Comparison of ENCODE assay signal across 8 cellular contexts in the genomic region with DNA sequence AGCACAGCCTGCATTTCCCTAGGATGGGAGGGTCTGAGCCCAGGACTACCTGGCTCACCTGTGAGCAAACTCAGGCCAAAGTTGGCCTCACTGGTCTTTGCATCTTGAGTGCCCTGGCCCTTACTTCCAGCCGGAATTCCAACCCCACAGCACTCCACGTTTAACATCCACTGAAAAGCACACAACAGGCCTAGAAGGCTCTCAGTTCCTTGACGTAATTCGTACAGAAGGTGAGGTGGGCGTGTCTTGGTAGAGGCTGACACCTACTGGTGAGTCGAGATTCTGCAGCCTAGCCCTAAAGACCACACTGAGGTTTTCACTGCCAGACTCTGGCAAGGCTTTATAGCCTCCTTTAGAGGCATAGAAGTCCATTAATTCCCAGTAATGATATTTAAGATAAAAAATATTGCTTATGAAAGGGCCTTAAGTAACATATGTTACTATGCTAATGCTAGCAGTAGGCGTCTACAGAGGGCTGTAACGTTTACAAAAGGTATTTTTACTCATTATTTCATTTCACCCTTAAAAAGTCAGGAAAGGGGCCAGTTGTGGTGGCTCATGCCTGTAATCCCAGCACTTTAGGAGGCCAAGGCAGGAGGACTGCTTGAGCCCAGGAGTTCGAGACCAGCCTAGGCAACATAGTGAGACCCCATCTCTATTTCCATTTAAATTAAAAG.
DNase-seq lines count a peak whose midpoint lies in the region; ATAC-seq, FAIRE-seq and TF ChIP-seq lines count a peak whose summit lies in the region.

No MANE protein-coding gene starts in this region.

- no peaks in the 10 kb centered on the region for H3K36me3 ChIP-seq in A673 (ENCODE audit: insufficient read depth, low read length, poor library complexity, severe bottlenecking)
- H3K36me3 ChIP-seq in effector memory CD4-positive, alpha-beta T cell (ENCODE audit: control insufficient read depth, insufficient read depth, low read length): no peaks in the 10 kb centered on the region

- H3K27ac ChIP-seq in A673 (ENCODE audit: low read depth, low read length, poor library complexity, severe bottlenecking) (no peak overlapping the region), substantia nigra (ENCODE audit: low read depth, low read length, poor library complexity, severe bottlenecking) (peak overlapping the region; percentile 62)
- no peak overlapping the region for H3K27ac ChIP-seq in effector memory CD4-positive, alpha-beta T cell (ENCODE audit: insufficient read depth, low read length, poor library complexity, severe bottlenecking)

- H3K4me1 Mint-ChIP-seq in natural killer cell: peaks cover 0 to 26% of the 10 kb centered on the region in 2 donors

- intact Hi-C loops in A673 (cut with micrococcal nuclease; ENCODE audit: unreplicated experiment): loop anchor here (5.0 kb wide), 2 partner anchors 114 to 211 kb away; no protein-coding TSS in a partner anchor
- intact Hi-C loops in natural killer cell (cut with micrococcal nuclease): loop anchor here (1.0 kb wide), 2 partner anchors 115 to 119 kb away; no protein-coding TSS in a partner anchor

- H3K27me3 Mint-ChIP-seq in natural killer cell (ENCODE audit: low read depth in 2 of 2): no peaks in the 10 kb centered on the region

- H3K9me3 Mint-ChIP-seq in natural killer cell: no peaks in the 10 kb centered on the region

- peaks cover 11% of the 10 kb centered on the region for H3K4me1 ChIP-seq in A673 (ENCODE audit: insufficient read depth, low read length, poor library complexity, severe bottlenecking)
- peaks cover 10% of the 10 kb centered on the region for H3K4me1 ChIP-seq in effector memory CD4-positive, alpha-beta T cell (ENCODE audit: control insufficient read depth, insufficient read depth, low read length, poor library complexity, severe bottlenecking)

- CTCF ChIA-PET in A673 (lab: Charles Lee): no interaction called here

- H3K4me3 ChIP-seq in A673 (ENCODE audit: low read depth, low read length, poor library complexity, severe bottlenecking): no peak overlapping the region
- no peak overlapping the region for H3K4me3 ChIP-seq in effector memory CD4-positive, alpha-beta T cell (ENCODE audit: insufficient read depth, low read depth, low read length, poor library complexity, severe bottlenecking)

- POLR2A ChIA-PET in A673 (lab: Charles Lee; ENCODE audit: low non-redundant PET): no interaction called here

- H3K27me3 ChIP-seq in A673 (replicated peaks; ENCODE audit: insufficient read depth, low read depth, low read length, poor library complexity): no peaks in the 10 kb centered on the region
- no peaks in the 10 kb centered on the region for H3K27me3 ChIP-seq in effector memory CD4-positive, alpha-beta T cell (replicated peaks; ENCODE audit: control insufficient read depth, insufficient read depth, low read length, poor library complexity, severe bottlenecking)

- peak; percentile 86 for TF ChIP-seq CTCF in A673 (conservative IDR thresholded peaks at IDR 0.05; ENCODE audit: low read depth, low read length)
- peak; percentile 92 for TF ChIP-seq CTCF in natural killer cell (IDR thresholded peaks at IDR 0.05)

- peak; percentile 90 for FAIRE-seq in GM12892 (lab: Jason Lieb, UNC)

- H3K4me3 Mint-ChIP-seq in natural killer cell: peak overlapping the region; percentile 42

- no TSS peak for BruUV-seq in A673 (replicated peaks; lab: Mats Ljungman, UMichigan)

- TF ChIP-seq POLR2A in GM12892 (IDR thresholded peaks at IDR 0.05; ENCODE audit: low read depth, low read length): no peak

- peaks cover 6% of the 10 kb centered on the region for H3K9me3 ChIP-seq in A673 (ENCODE audit: low read depth, low read length, poor library complexity, severe bottlenecking)
- no peaks in the 10 kb centered on the region for H3K9me3 ChIP-seq in effector memory CD4-positive, alpha-beta T cell (ENCODE audit: control insufficient read depth, low read length)

- peak overlapping the region; percentile 53 to 81 for H3K27ac Mint-ChIP-seq in natural killer cell

- peak; percentile 85 for DNase-seq in A673 (ENCODE audit: low spot score)
- DNase-seq in GM12892 (ENCODE audit: insufficient read length): peak; percentile 52
- peak; percentile 68 for DNase-seq in NCI-H2227 (lab: John Stamatoyannopoulos, UW; ENCODE audit: unreplicated experiment)
- peak; percentile 56 to 59 for DNase-seq in activated CD4-positive, alpha-beta T cell treated with anti-CD3 and anti-CD28 coated beads, Interleukin-2, amount 50 U/mL, for 4 hours
- peak; percentile 29 to 49 (median 43) for DNase-seq in effector memory CD4-positive, alpha-beta T cell
- DNase-seq in natural killer cell: peak; percentile 63
- DNase-seq in substantia nigra (lab: John Stamatoyannopoulos, UW): peak in 13 of 49 donors; percentile 3 to 32 (median 12)

- no peaks in the 10 kb centered on the region for H3K36me3 Mint-ChIP-seq in natural killer cell

- peak; percentile 92 to 97 (median 92) for ATAC-seq in natural killer cell
- no peak for ATAC-seq in HG03039 (IDR thresholded peaks at IDR 0.05; ENCODE audit: unreplicated experiment)
